1 cellular context compared by ENCODE assay signal in the genomic region with DNA sequence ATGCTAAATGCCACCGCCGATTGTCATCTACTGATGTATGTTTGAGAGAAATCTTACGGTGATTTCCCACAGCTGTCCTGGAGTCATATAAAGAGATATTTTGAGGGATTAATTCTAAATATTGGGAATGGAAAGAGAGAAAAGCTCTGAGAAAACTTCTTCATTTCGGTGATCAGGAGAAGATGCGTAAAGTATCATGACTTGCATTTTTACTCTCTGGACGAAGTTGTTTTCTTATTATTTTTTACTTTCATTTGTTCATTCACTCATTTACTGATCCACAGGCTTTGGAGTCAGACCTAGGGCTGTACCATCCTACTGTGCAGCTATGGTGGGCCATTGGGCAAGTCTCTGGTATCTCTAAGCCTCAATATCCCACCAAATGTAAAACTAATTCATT.
TF ChIP-seq lines count a peak whose summit lies in the region.

No MANE protein-coding gene starts in this region.

TF ChIP-seq in K562, 482 proteins besides CTCF, POLR2A, EP300 and RAD21 (continued from another document):
- TF ChIP-seq, protein P1, sequence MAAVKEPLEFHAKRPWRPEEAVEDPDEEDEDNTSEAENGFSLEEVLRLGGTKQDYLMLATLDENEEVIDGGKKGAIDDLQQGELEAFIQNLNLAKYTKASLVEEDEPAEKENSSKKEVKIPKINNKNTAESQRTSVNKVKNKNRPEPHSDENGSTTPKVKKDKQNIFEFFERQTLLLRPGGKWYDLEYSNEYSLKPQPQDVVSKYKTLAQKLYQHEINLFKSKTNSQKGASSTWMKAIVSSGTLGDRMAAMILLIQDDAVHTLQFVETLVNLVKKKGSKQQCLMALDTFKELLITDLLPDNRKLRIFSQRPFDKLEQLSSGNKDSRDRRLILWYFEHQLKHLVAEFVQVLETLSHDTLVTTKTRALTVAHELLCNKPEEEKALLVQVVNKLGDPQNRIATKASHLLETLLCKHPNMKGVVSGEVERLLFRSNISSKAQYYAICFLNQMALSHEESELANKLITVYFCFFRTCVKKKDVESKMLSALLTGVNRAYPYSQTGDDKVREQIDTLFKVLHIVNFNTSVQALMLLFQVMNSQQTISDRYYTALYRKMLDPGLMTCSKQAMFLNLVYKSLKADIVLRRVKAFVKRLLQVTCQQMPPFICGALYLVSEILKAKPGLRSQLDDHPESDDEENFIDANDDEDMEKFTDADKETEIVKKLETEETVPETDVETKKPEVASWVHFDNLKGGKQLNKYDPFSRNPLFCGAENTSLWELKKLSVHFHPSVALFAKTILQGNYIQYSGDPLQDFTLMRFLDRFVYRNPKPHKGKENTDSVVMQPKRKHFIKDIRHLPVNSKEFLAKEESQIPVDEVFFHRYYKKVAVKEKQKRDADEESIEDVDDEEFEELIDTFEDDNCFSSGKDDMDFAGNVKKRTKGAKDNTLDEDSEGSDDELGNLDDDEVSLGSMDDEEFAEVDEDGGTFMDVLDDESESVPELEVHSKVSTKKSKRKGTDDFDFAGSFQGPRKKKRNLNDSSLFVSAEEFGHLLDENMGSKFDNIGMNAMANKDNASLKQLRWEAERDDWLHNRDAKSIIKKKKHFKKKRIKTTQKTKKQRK (IDR thresholded peaks at IDR 0.05; ENCODE audit: borderline replicate concordance, low read depth, low read length), result no peak
- TF ChIP-seq, protein P2, sequence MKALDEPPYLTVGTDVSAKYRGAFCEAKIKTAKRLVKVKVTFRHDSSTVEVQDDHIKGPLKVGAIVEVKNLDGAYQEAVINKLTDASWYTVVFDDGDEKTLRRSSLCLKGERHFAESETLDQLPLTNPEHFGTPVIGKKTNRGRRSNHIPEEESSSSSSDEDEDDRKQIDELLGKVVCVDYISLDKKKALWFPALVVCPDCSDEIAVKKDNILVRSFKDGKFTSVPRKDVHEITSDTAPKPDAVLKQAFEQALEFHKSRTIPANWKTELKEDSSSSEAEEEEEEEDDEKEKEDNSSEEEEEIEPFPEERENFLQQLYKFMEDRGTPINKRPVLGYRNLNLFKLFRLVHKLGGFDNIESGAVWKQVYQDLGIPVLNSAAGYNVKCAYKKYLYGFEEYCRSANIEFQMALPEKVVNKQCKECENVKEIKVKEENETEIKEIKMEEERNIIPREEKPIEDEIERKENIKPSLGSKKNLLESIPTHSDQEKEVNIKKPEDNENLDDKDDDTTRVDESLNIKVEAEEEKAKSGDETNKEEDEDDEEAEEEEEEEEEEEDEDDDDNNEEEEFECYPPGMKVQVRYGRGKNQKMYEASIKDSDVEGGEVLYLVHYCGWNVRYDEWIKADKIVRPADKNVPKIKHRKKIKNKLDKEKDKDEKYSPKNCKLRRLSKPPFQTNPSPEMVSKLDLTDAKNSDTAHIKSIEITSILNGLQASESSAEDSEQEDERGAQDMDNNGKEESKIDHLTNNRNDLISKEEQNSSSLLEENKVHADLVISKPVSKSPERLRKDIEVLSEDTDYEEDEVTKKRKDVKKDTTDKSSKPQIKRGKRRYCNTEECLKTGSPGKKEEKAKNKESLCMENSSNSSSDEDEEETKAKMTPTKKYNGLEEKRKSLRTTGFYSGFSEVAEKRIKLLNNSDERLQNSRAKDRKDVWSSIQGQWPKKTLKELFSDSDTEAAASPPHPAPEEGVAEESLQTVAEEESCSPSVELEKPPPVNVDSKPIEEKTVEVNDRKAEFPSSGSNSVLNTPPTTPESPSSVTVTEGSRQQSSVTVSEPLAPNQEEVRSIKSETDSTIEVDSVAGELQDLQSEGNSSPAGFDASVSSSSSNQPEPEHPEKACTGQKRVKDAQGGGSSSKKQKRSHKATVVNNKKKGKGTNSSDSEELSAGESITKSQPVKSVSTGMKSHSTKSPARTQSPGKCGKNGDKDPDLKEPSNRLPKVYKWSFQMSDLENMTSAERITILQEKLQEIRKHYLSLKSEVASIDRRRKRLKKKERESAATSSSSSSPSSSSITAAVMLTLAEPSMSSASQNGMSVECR (CRISPR knock-in tag; IDR thresholded peaks at IDR 0.05), result no peak
- TF ChIP-seq ZSCAN32 (CRISPR knock-in tag; IDR thresholded peaks at IDR 0.05) (no peak), ZNF24 (IDR thresholded peaks at IDR 0.05) (0 out of 2 replicates have a peak, but pooled peaks have one; percentile 11)
